ENCODE assay signal across 28 cellular contexts in the genomic region with DNA sequence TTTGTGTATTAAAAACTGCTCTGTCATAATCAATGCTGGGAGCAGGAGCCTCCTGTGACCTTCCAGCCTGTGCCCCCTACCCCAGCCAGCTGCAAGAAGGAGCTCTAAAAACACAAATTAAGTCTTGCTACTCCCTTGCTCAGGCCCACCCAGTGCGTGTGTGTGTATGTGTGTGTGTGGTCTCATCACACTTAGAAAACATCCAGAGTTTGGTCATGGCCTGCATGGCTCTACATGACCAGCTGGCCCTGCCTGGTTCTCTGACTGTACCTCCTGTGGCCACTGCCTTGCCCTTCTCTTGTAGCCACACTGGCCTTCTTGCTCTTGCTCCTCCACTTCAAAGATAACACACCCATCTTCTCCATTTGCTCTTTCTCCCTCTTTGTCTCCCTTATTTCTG. TPM values are rescaled to one million over a fixed set of nuclear protein-coding genes. Genes with fewer than 3 reads are reported as not detected.
DNase-seq lines count a peak whose midpoint lies in the region; ATAC-seq and TF ChIP-seq lines count a peak whose summit lies in the region.
"Had no signal": no experiment of that assay in that cellular context is flagged by ENCODE, and none has a peak within 500 bp of the region (broad histone marks: within the 10 kb centered on the region; RNA-seq: fewer than 3 reads in every experiment).

No MANE protein-coding gene starts in this region.

- H3K36me3 ChIP-seq in SJCRH30 (no peaks in the 10 kb centered on the region), esophagus squamous epithelium (no peaks in the 10 kb centered on the region), H7 (replicated peaks; ENCODE audit: control insufficient read depth, insufficient read depth, low read length) (no peaks in the 10 kb centered on the region)
- H3K36me3 ChIP-seq: BE2C, heart left ventricle, right lobe of liver, tibial nerve had no signal

- no peaks in the 10 kb centered on the region for H3K36me3 Mint-ChIP-seq in CD14-positive monocyte

- H3K9me3 ChIP-seq in SJCRH30 (replicated peaks), result no peaks in the 10 kb centered on the region
- no peaks in the 10 kb centered on the region for H3K9me3 ChIP-seq in esophagus squamous epithelium
- H3K9me3 ChIP-seq: BE2C, heart left ventricle, right lobe of liver, tibial nerve had no signal

- 73 to 88% methylated on average over 1 of the region's 1 CpG for WGBS in esophagus squamous epithelium, 2 donors

- peaks cover 0 to 10% (median 1%) of the 10 kb centered on the region in 3 donors for H3K27me3 Mint-ChIP-seq in CD14-positive monocyte (ENCODE audit: low read depth in 3 of 3)

- H3K9me3 Mint-ChIP-seq in CD14-positive monocyte, result no peaks in the 10 kb centered on the region
- H3K9me3 Mint-ChIP-seq: activated naive CD8-positive, alpha-beta T cell treated with anti-CD3 and anti-CD28 coated beads, Interleukin-2, amount 50 U/mL, for 24 hours had no signal

- peaks cover 22% of the 10 kb centered on the region for H3K4me1 Mint-ChIP-seq in CD14-positive monocyte

- intact Hi-C loops in CD14-positive monocyte (cut with micrococcal nuclease) (no loop called here), esophagus squamous epithelium (cut with DNase I) (no loop called here)

- no peaks in the 10 kb centered on the region for H3K27me3 ChIP-seq in SJCRH30
- H3K27me3 ChIP-seq in esophagus squamous epithelium, result no peaks in the 10 kb centered on the region
- H3K27me3 ChIP-seq in H7 (ENCODE audit: control insufficient read depth, insufficient read depth, low read length), result no peaks in the 10 kb centered on the region
- H3K27me3 ChIP-seq: BE2C, heart left ventricle, right lobe of liver, tibial nerve had no signal

- no peak for DNase-seq in CD14-positive monocyte (ENCODE audit: low spot score)
- DNase-seq in SJCRH30, result peak; percentile 3
- DNase-seq in esophagus squamous epithelium (lab: John Stamatoyannopoulos, UW), result no peak
- DNase-seq in retina, result peak; percentile 9
- no peak for DNase-seq in globus pallidus (ENCODE audit: low spot score)
- no peak for DNase-seq in H7
- DNase-seq in cortex of kidney (lab: John Stamatoyannopoulos, UW), result no peak
- DNase-seq: activated CD4-positive, alpha-beta T cell treated with anti-CD3 and anti-CD28 coated beads for 4 hours; activated effector memory CD4-positive, alpha-beta T cell treated with anti-CD3 and anti-CD28 coated beads, Interleukin-2, amount 50 U/mL, for 16 hours; activated naive CD8-positive, alpha-beta T cell treated with anti-CD3 and anti-CD28 coated beads, Interleukin-2, amount 50 U/mL, for 24 hours; activated T-cell treated with anti-CD3 and anti-CD28 coated beads for 4 hours; BE2C; cerebellar nuclear complex; heart left ventricle; NCI-H1105; NCI-H187 treated with DMSO at 0.1 percent for 48 hours; NCI-H524 treated with DMSO at 0.1 percent for 48 hours; posterior cingulate gyrus; right lobe of liver; stimulated activated naive CD8-positive, alpha-beta T cell treated with anti-CD3 and anti-CD28 coated beads, Interleukin-15, Interleukin-2, amounts not matched to agents 100 U/mL and 50 U/mL, for 24 hours had no signal

- TF ChIP-seq CTCF in CD14-positive monocyte (IDR thresholded peaks at IDR 0.05) (no peak), esophagus squamous epithelium (IDR thresholded peaks at IDR 0.05) (no peak)

- peak overlapping the region; percentile 6 to 97 (median 90) for H3K27ac Mint-ChIP-seq in CD14-positive monocyte
- H3K27ac Mint-ChIP-seq: activated naive CD8-positive, alpha-beta T cell treated with anti-CD3 and anti-CD28 coated beads, Interleukin-2, amount 50 U/mL, for 24 hours had no signal

- H3K4me3 ChIP-seq in SJCRH30 (no peak overlapping the region), esophagus squamous epithelium (no peak overlapping the region), H7 (ENCODE audit: insufficient read depth, low read depth, low read length) (no peak overlapping the region)
- H3K4me3 ChIP-seq: heart left ventricle, lung, right lobe of liver, tibial nerve had no signal

- no peak for ATAC-seq in GM19463 (IDR thresholded peaks at IDR 0.05; ENCODE audit: unreplicated experiment)
- ATAC-seq: activated naive CD8-positive, alpha-beta T cell treated with anti-CD3 and anti-CD28 coated beads, Interleukin-2, amount 50 U/mL, for 24 hours; heart left ventricle; right lobe of liver; stimulated activated naive CD8-positive, alpha-beta T cell treated with anti-CD3 and anti-CD28 coated beads, Interleukin-15, Interleukin-2, amounts not matched to agents 100 U/mL and 50 U/mL, for 24 hours had no signal

- no peak for TF ChIP-seq POLR2A in esophagus squamous epithelium (IDR thresholded peaks at IDR 0.05)

- H3K27ac ChIP-seq in SJCRH30, result no peak overlapping the region
- peak overlapping the region; percentile 9 to 83 (median 74) for H3K27ac ChIP-seq in esophagus squamous epithelium
- H3K27ac ChIP-seq: right lobe of liver had no signal

- H3K4me3 Mint-ChIP-seq in CD14-positive monocyte, result no peak overlapping the region
- H3K4me3 Mint-ChIP-seq: activated naive CD8-positive, alpha-beta T cell treated with anti-CD3 and anti-CD28 coated beads, Interleukin-2, amount 50 U/mL, for 24 hours had no signal

- no peaks in the 10 kb centered on the region for H3K4me1 ChIP-seq in SJCRH30
- H3K4me1 ChIP-seq in esophagus squamous epithelium, result peaks cover 0 to 12% (median 4%) of the 10 kb centered on the region in 3 donors
- H3K4me1 ChIP-seq: BE2C, right lobe of liver had no signal

RNA-seq across cellular contexts. Expression of gene P2RY14, which starts 13.7 kb away (rescaled TPM):
- under 1 TPM; 0.50 to 0.67 TPM for polyA plus RNA-seq in CD14-positive monocyte
- total RNA-seq in SJCRH30 (2014; rRNA removed; shearing (Covaris generic)), result 0.04 TPM in 1 of 2 replicates, not detected in the other
- total RNA-seq in esophagus squamous epithelium, result 10 to 100 TPM in 1 of 4 donors, 1 to 10 TPM in 2, under 1 TPM in 1; 0.19 to 15.4 (median 3.2) TPM
- total RNA-seq in H7 (2014; rRNA removed; shearing (Covaris generic)), result not detected in 2 replicates
- total RNA-seq: A673, G401, H4, kidney epithelial cell, SK-MEL-5 had no signal

RNA-seq across cellular contexts. Expression of gene GPR87, which starts 52.0 kb away (rescaled TPM):
- polyA plus RNA-seq in CD14-positive monocyte, result under 1 TPM in 1 of 2 donors, not detected in 1; 0.15 TPM
- not detected in 2 replicates for total RNA-seq in SJCRH30 (2014; rRNA removed; shearing (Covaris generic))
- 10 to 100 TPM; 37.8 to 55.1 (median 46.0) TPM for total RNA-seq in esophagus squamous epithelium
- 0.21 TPM in 1 of 2 replicates, not detected in the other for total RNA-seq in H7 (2014; rRNA removed; shearing (Covaris generic))
- total RNA-seq: A673, H4, heart left ventricle, right lobe of liver, SK-MEL-5, tibial nerve had no signal
- polyA plus RNA-seq: heart left ventricle had no signal

Comparison
In these comparisons a context has a peak if more than half of its experiments do, and no peak if none do; other contexts are left out.
1. DNase-seq: peak in SJCRH30 (2 of 2) and retina (single experiment); none in CD14-positive monocyte (single experiment), esophagus squamous epithelium (single experiment), globus pallidus (single experiment), H7 (single experiment) and cortex of kidney (single experiment).
2. RNA of gene GPR87, which starts 52.0 kb away (total RNA-seq): 37.8 to 55.1 TPM in esophagus squamous epithelium; 0.21 TPM in H7 and not detected in SJCRH30; every median in the first group is over 10 times any median in the second.